Comparison of ENCODE assay signal across 9 cellular contexts in genomic region chr19:11577451-11578341, GRCh38. TPM values are rescaled to one million over a fixed set of nuclear protein-coding genes. Genes with fewer than 3 reads are reported as not detected.
DNase-seq lines count a peak whose midpoint lies in the region; ATAC-seq, FAIRE-seq and TF ChIP-seq lines count a peak whose summit lies in the region.
"Had no signal": no experiment of that assay in that cellular context is flagged by ENCODE, and none has a peak within 500 bp of the region (broad histone marks: within the 10 kb centered on the region; RNA-seq: fewer than 3 reads in every experiment).

TSS of gene ACP5 (minus strand) at chr19:11577645. CDS start at chr19:11577317, 328 bp downstream.

- TF ChIP-seq POLR2A in GM12892 (IDR thresholded peaks at IDR 0.05; ENCODE audit: low read depth, low read length) (no peak), gastroesophageal sphincter (IDR thresholded peaks at IDR 0.05) (no peak)

- no peaks in the 10 kb centered on the region for H3K4me1 ChIP-seq in hepatocyte (ENCODE audit: insufficient read depth)
- peaks cover 0 to 13% (median 4%) of the 10 kb centered on the region in 3 donors for H3K4me1 ChIP-seq in gastroesophageal sphincter

- TF ChIP-seq EP300 in gastroesophageal sphincter (IDR thresholded peaks at IDR 0.05), result no peak

- CTCF ChIA-PET in activated CD4-positive, alpha-beta memory T cell treated with anti-CD3 and anti-CD28 coated beads, Interleukin-2, amount 10 ng/mL, durations not matched to agents 7 days and 5 days (lab: Charles Lee), result interaction anchor here (1.0 to 2.6 kb wide), 3 partner anchors 14 to 95 kb away, joined by 3 to 11 read pairs (median 4); no protein-coding TSS in a partner anchor

- POLR2A ChIA-PET in activated CD4-positive, alpha-beta memory T cell treated with anti-CD3 and anti-CD28 coated beads, Interleukin-2, amount 10 ng/mL, durations not matched to agents 7 days and 5 days (lab: Charles Lee), result interaction anchor here (0.9 to 1.2 kb wide), 2 partner anchors 19 to 49 kb away, joined by 3 read pairs; partner anchors contain the start of genes ECSIT and ELOF1

- H3K27me3 ChIP-seq in hepatocyte (no peaks in the 10 kb centered on the region), gastroesophageal sphincter (peaks cover 26% of the 10 kb centered on the region)

- no peak within 1 kb of the TSS for H3K27ac Mint-ChIP-seq in activated CD4-positive, alpha-beta memory T cell treated with anti-CD3 and anti-CD28 coated beads, Interleukin-2, amount 10 ng/mL, durations not matched to agents 7 days and 5 days

- no peaks in the 10 kb centered on the region for H3K9me2 ChIP-seq in hepatocyte (replicated peaks; ENCODE audit: insufficient read depth)

- H3K36me3 ChIP-seq in hepatocyte (replicated peaks; ENCODE audit: insufficient read depth, low read depth), result no peaks in the 10 kb centered on the region
- H3K36me3 ChIP-seq in gastroesophageal sphincter, result no peaks in the 10 kb centered on the region

- H3K9me3 ChIP-seq in hepatocyte (ENCODE audit: low read depth) (no peaks in the 10 kb centered on the region), gastroesophageal sphincter (no peaks in the 10 kb centered on the region)

- H3K9me3 Mint-ChIP-seq in activated CD4-positive, alpha-beta memory T cell treated with anti-CD3 and anti-CD28 coated beads, Interleukin-2, amount 10 ng/mL, durations not matched to agents 7 days and 5 days, result no peaks in the 10 kb centered on the region

- H3K36me3 Mint-ChIP-seq in activated CD4-positive, alpha-beta memory T cell treated with anti-CD3 and anti-CD28 coated beads, Interleukin-2, amount 10 ng/mL, durations not matched to agents 7 days and 5 days (ENCODE audit: low read depth), result no peaks in the 10 kb centered on the region

- no peak for TF ChIP-seq CTCF in GM12875 (IDR thresholded peaks at IDR 0.05; ENCODE audit: borderline replicate concordance, insufficient read depth, low read depth, low read length)
- no peak for TF ChIP-seq CTCF in hepatocyte (IDR thresholded peaks at IDR 0.05; ENCODE audit: poor library complexity)
- no peak for TF ChIP-seq CTCF in gastroesophageal sphincter (IDR thresholded peaks at IDR 0.05)

- H3K27me3 Mint-ChIP-seq in activated CD4-positive, alpha-beta memory T cell treated with anti-CD3 and anti-CD28 coated beads, Interleukin-2, amount 10 ng/mL, durations not matched to agents 7 days and 5 days, result no peaks in the 10 kb centered on the region

- H3K4me2 ChIP-seq in hepatocyte, result peak within 1 kb of the TSS; percentile 73

- DNase-seq in activated CD4-positive, alpha-beta memory T cell treated with anti-CD3 and anti-CD28 coated beads, Interleukin-2, amount 10 ng/mL, durations not matched to agents 7 days and 5 days, result no peak
- no peak for DNase-seq in hepatocyte (ENCODE audit: low spot score)
- DNase-seq in retina, result peak; percentile 63
- no peak for DNase-seq in GM12892 (ENCODE audit: insufficient read length)
- no peak for DNase-seq in inferior parietal cortex (ENCODE audit: extremely low spot score)
- no peak for DNase-seq in stimulated activated CD4-positive, alpha-beta T cell treated with anti-CD3 and anti-CD28 coated beads, Interleukin-12 subunit alpha, Interleukin-12 subunit beta, amount 100 ng/mL, for 4 hours

- H3K27ac ChIP-seq in hepatocyte (no peak within 1 kb of the TSS), gastroesophageal sphincter (peak within 1 kb of the TSS in 2 of 4 donors; percentile 24 to 48)

- no peak for ATAC-seq in gastroesophageal sphincter

- peak within 1 kb of the TSS; percentile 58 for H3K4me3 Mint-ChIP-seq in activated CD4-positive, alpha-beta memory T cell treated with anti-CD3 and anti-CD28 coated beads, Interleukin-2, amount 10 ng/mL, durations not matched to agents 7 days and 5 days

- WGBS in hepatocyte (ENCODE audit: low lambda C conversion rate, missing lambda C conversion rate), result 78% methylated on average over 22 of the region's 22 CpGs
- WGBS in gastroesophageal sphincter (ENCODE audit: low coverage in 1 of 2), 2 donors, result 74 to 100% methylated on average over 1 to 6 of the region's 22 CpGs

- no peaks in the 10 kb centered on the region for H4K20me1 ChIP-seq in hepatocyte (ENCODE audit: insufficient read depth, poor library complexity, severe bottlenecking)

- peak within 1 kb of the TSS; percentile 40 for H2AFZ ChIP-seq in hepatocyte

- no peaks in the 10 kb centered on the region for H3K79me2 ChIP-seq in hepatocyte

- H3K4me3 ChIP-seq in GM12875 (ENCODE audit: low read depth, low read length) (peak within 1 kb of the TSS; percentile 52), hepatocyte (no peak within 1 kb of the TSS), gastroesophageal sphincter (peak within 1 kb of the TSS in 1 of 2 donors; percentile 43)

- FAIRE-seq in GM12892 (lab: Jason Lieb, UNC), result no peak
- FAIRE-seq: islet of Langerhans had no signal

- peaks cover 30% of the 10 kb centered on the region for H3K4me1 Mint-ChIP-seq in activated CD4-positive, alpha-beta memory T cell treated with anti-CD3 and anti-CD28 coated beads, Interleukin-2, amount 10 ng/mL, durations not matched to agents 7 days and 5 days

RNA-seq across cellular contexts. Expression of gene ACP5, which starts in this region (rescaled TPM):
- total RNA-seq in activated CD4-positive, alpha-beta memory T cell treated with anti-CD3 and anti-CD28 coated beads, Interleukin-2, amount 10 ng/mL, durations not matched to agents 7 days and 5 days, result 10 to 100 TPM; 21.3 to 21.4 TPM
- total RNA-seq in hepatocyte (16.6 and 18.1 TPM in 2 replicates), gastroesophageal sphincter (10 to 100 TPM in 2 of 4 donors, 1 to 10 TPM in 2; 4.4 to 12.0 (median 9.8) TPM)
- polyA plus RNA-seq in hepatocyte, result 6.5 and 7.2 TPM in 2 replicates
- polyA plus RNA-seq in GM12892 (2012; ENCODE audit: missing spikeins), result 37.1 TPM
